In the genomic region with DNA sequence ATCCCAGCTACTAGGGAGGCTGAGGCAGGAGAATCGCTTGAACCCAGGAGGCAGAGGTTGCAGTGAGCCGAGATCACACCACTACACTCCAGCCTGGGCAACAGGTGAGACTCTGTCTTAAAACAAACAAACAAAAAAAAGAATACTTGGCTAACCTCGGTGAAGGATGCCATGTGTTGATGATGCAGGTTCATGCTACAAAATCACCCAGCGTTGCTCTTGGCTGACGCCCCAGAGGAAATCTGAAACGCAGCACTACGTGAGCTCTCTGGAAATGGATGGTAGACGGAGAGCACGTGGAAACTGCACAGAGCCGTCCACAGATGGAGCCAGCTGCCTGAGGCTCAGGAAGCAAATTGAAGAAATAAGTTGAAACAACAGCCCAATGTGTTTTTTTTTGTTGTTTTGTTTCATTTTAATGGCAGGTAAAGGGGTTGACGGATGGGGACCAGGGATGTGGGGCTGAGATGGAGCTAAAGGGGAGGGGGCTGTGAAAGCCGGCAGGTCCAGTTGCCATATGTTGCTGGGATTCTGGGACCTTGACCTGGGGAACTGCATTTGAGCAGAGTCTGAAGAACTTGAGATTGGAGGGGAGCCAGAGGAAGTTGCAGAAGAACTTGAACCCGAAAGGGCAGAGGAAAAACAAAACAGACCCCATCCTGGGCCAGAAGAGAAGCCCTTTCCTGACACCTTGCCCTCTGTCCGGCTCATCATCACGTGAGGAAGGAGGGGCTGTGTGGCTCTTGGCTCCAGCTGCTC, we compare ENCODE assay signal across 9 cellular contexts. TPM values are rescaled to one million over a fixed set of nuclear protein-coding genes. Genes with fewer than 3 reads are reported as not detected.
DNase-seq lines count a peak whose midpoint lies in the region; ATAC-seq and TF ChIP-seq lines count a peak whose summit lies in the region.
"Had no signal": no experiment of that assay in that cellular context is flagged by ENCODE, and none has a peak within 500 bp of the region (broad histone marks: within the 10 kb centered on the region; RNA-seq: fewer than 3 reads in every experiment).

No MANE protein-coding gene starts in this region.

- H3K4me3 Mint-ChIP-seq in activated T-helper 17 cell treated with anti-CD3 and anti-CD28 coated beads, Interleukin-2, amount 50 U/mL, for 72 hours = peak overlapping the region; percentile 19

- H3K4me1 ChIP-seq in hepatocyte (ENCODE audit: insufficient read depth) = peaks cover 6% of the 10 kb centered on the region

- peak overlapping the region; percentile 50 for H3K27ac Mint-ChIP-seq in activated T-helper 17 cell treated with anti-CD3 and anti-CD28 coated beads, Interleukin-2, amount 50 U/mL, for 72 hours

- H3K9me3 Mint-ChIP-seq in activated T-helper 17 cell treated with anti-CD3 and anti-CD28 coated beads, Interleukin-2, amount 50 U/mL, for 72 hours = no peaks in the 10 kb centered on the region

- H4K20me1 ChIP-seq in hepatocyte (ENCODE audit: insufficient read depth, poor library complexity, severe bottlenecking) = no peaks in the 10 kb centered on the region

- H3K36me3 ChIP-seq in hepatocyte (replicated peaks; ENCODE audit: insufficient read depth, low read depth) = no peaks in the 10 kb centered on the region

- peak; percentile 59 for TF ChIP-seq CTCF in hepatocyte (IDR thresholded peaks at IDR 0.05; ENCODE audit: poor library complexity)

- H3K4me1 Mint-ChIP-seq in activated T-helper 17 cell treated with anti-CD3 and anti-CD28 coated beads, Interleukin-2, amount 50 U/mL, for 72 hours = peaks cover 8% of the 10 kb centered on the region

- H3K79me2 ChIP-seq in hepatocyte = no peaks in the 10 kb centered on the region

- no peaks in the 10 kb centered on the region for H3K27me3 Mint-ChIP-seq in activated T-helper 17 cell treated with anti-CD3 and anti-CD28 coated beads, Interleukin-2, amount 50 U/mL, for 72 hours

- no peak overlapping the region for H3K4me3 ChIP-seq in hepatocyte

- H3K36me3 Mint-ChIP-seq in activated T-helper 17 cell treated with anti-CD3 and anti-CD28 coated beads, Interleukin-2, amount 50 U/mL, for 72 hours (ENCODE audit: low read depth) = no peaks in the 10 kb centered on the region

- H3K27me3 ChIP-seq in hepatocyte = no peaks in the 10 kb centered on the region

- H3K4me2 ChIP-seq in hepatocyte = peak overlapping the region; percentile 9

- ATAC-seq in GM19035 (IDR thresholded peaks at IDR 0.05; ENCODE audit: unreplicated experiment) (peak; percentile 62), HG03097 (IDR thresholded peaks at IDR 0.05; ENCODE audit: low FRiP score, unreplicated experiment) (no peak)
- ATAC-seq in activated T-helper 17 cell treated with anti-CD3 and anti-CD28 coated beads, Interleukin-2, amount 50 U/mL, for 72 hours (replicated peaks) = peak; percentile 29

- DNase-seq in COLO668 (lab: John Stamatoyannopoulos, UW; ENCODE audit: unreplicated experiment) = peak; percentile 54
- DNase-seq in MV-4-11 (lab: John Stamatoyannopoulos, UW) = peak; percentile 42
- peak; percentile 74 for DNase-seq in hepatocyte (ENCODE audit: low spot score)
- DNase-seq in stromal cell of bone marrow (ENCODE audit: low read depth) = peak; percentile 77
- no peak for DNase-seq in GOT3 (lab: John Stamatoyannopoulos, UW)

- H3K9me2 ChIP-seq in hepatocyte (replicated peaks; ENCODE audit: insufficient read depth) = no peaks in the 10 kb centered on the region

- WGBS in hepatocyte (ENCODE audit: low lambda C conversion rate, missing lambda C conversion rate) = 56% methylated on average over 15 of the region's 15 CpGs

- peak overlapping the region; percentile 23 for H2AFZ ChIP-seq in hepatocyte

- H3K27ac ChIP-seq in hepatocyte = peak overlapping the region; percentile 9

- H3K9me3 ChIP-seq in hepatocyte (ENCODE audit: low read depth) = no peaks in the 10 kb centered on the region

RNA-seq across cellular contexts. Expression of a gene that starts 12.8 kb away (rescaled TPM):
- 10 to 100 TPM; 10.5 to 14.0 TPM for total RNA-seq in activated T-helper 17 cell treated with anti-CD3 and anti-CD28 coated beads, Interleukin-2, amount 50 U/mL, for 72 hours
- total RNA-seq in hepatocyte = 35.4 and 43.8 TPM in 2 replicates
- 84.1 and 93.9 TPM in 2 replicates for polyA plus RNA-seq in hepatocyte

RNA-seq across cellular contexts. Expression of a gene that starts 15.1 kb away (rescaled TPM):
- not detected for total RNA-seq in activated T-helper 17 cell treated with anti-CD3 and anti-CD28 coated beads, Interleukin-2, amount 50 U/mL, for 72 hours
- total RNA-seq in hepatocyte = not detected in 2 replicates
- not detected in 2 replicates for polyA plus RNA-seq in hepatocyte
- total RNA-seq: mononuclear cell had no signal
